Comparison of ENCODE assay signal across 20 cellular contexts in the genomic region with DNA sequence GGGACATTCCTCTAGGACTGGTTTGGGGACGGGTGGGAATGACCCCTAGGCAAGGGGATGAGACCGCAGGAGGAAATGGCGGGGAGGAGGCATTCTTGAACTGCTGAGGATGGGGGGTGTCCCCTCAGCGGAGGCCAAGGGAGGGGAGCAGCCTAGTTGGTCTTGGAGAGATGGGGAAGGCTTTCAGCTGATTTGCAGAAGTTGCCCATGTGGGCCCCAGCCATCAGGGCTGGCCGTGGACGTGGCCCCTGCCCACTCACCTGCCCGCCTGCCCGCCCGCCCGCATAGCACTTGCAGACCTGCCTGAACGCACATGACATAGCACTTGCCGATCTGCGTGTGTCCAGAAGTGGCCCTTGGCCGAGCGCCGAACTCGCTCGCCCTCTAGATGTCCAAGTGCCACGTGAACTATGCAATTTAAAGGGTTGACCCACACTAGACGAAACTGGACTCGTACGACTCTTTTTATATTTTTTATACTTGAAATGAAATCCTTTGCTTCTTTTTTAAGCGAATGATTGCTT. TPM values are rescaled to one million over a fixed set of nuclear protein-coding genes. Genes with fewer than 3 reads are reported as not detected.
"Had no signal": no experiment of that assay in that cellular context is flagged by ENCODE, and none has a peak within 500 bp of the region (broad histone marks: within the 10 kb centered on the region; RNA-seq: fewer than 3 reads in every experiment).

No MANE protein-coding gene starts in this region.

- ATAC-seq: left cardiac atrium; mucosa of descending colon; natural killer cell treated with Interleukin-12 subunit alpha and Interleukin-12 subunit beta and Interleukin-15 and Interleukin-18, amount 100 ng/mL, for 72 hours; psoas muscle; right cardiac atrium; stimulated activated memory B cell treated with anti-CD40 and anti-IgM and Interleukin-4, amounts not matched to agents 10 μg/mL and 1 μg/mL and 100 μg/mL, for 72 hours; stimulated activated naive CD8-positive, alpha-beta T cell treated with anti-CD3 and anti-CD28 coated beads, Interleukin-15, Interleukin-2, amounts not matched to agents 100 U/mL and 50 U/mL, for 24 hours had no signal

- DNase-seq: central memory CD4-positive, alpha-beta T cell; dorsolateral prefrontal cortex; effector CD4-positive, alpha-beta T cell; left cardiac atrium; left ventricle myocardium inferior; mesenchymal stem cell; mucosa of descending colon; naive B cell; right cardiac atrium; sigmoid colon; spleen; stimulated activated CD4-positive, alpha-beta T cell treated with anti-CD3 and anti-CD28 coated beads, Interleukin-4, amount 100 ng/mL, for 4 hours; stimulated activated naive CD8-positive, alpha-beta T cell treated with anti-CD3 and anti-CD28 coated beads, Interleukin-15, Interleukin-2, amounts not matched to agents 100 U/mL and 50 U/mL, for 24 hours; substantia nigra; transverse colon had no signal

- H3K4me3 ChIP-seq: dorsolateral prefrontal cortex, left ventricle myocardium inferior, mucosa of descending colon, psoas muscle, sigmoid colon, spleen, thoracic aorta, transverse colon had no signal

- H3K36me3 ChIP-seq: left ventricle myocardium inferior, sigmoid colon, thoracic aorta, transverse colon had no signal

- H3K9me3 ChIP-seq: left ventricle myocardium inferior, mucosa of descending colon, psoas muscle, sigmoid colon, spleen, thoracic aorta, transverse colon had no signal

- H3K27ac ChIP-seq: dorsolateral prefrontal cortex, left ventricle myocardium inferior, psoas muscle, sigmoid colon, spleen, thoracic aorta, transverse colon had no signal

RNA-seq across cellular contexts. Expression of a gene that starts 4.9 kb away (rescaled TPM):
- total RNA-seq: mesothelial cell of epicardium; natural killer cell treated with Interleukin-12 subunit alpha and Interleukin-12 subunit beta and Interleukin-15 and Interleukin-18, amount 100 ng/mL, for 72 hours had no signal
